In genomic region chr10:7264313-7264741, GRCh38 we compare ENCODE assay signal across 16 cellular contexts.
DNase-seq lines count a peak whose midpoint lies in the region; TF ChIP-seq lines count a peak whose summit lies in the region.
"Had no signal": no experiment of that assay in that cellular context is flagged by ENCODE, and none has a peak within 500 bp of the region (broad histone marks: within the 10 kb centered on the region; RNA-seq: fewer than 3 reads in every experiment).

No MANE protein-coding gene starts in this region.

- H3K36me3 ChIP-seq in cardiac muscle cell, result no peaks in the 10 kb centered on the region
- no peaks in the 10 kb centered on the region for H3K36me3 ChIP-seq in left ventricle myocardium inferior

- peak overlapping the region; percentile 31 for H3K27ac Mint-ChIP-seq in activated naive CD8-positive, alpha-beta T cell treated with anti-CD3 and anti-CD28 coated beads for 36 hours
- peak overlapping the region; percentile 34 for H3K27ac Mint-ChIP-seq in type B pancreatic cell
- no peak overlapping the region for H3K27ac Mint-ChIP-seq in nephron progenitor cell

- no peaks in the 10 kb centered on the region for H3K9me3 Mint-ChIP-seq in activated naive CD8-positive, alpha-beta T cell treated with anti-CD3 and anti-CD28 coated beads for 36 hours
- no peaks in the 10 kb centered on the region for H3K9me3 Mint-ChIP-seq in type B pancreatic cell
- no peaks in the 10 kb centered on the region for H3K9me3 Mint-ChIP-seq in nephron progenitor cell
- H3K9me3 Mint-ChIP-seq: neural crest cell had no signal

- H3K4me3 ChIP-seq in cardiac muscle cell (no peak overlapping the region), left ventricle myocardium inferior (no peak overlapping the region)

- H3K4me1 ChIP-seq in cardiac muscle cell (ENCODE audit: low read depth), result peaks cover 32% of the 10 kb centered on the region
- H3K4me1 ChIP-seq in left ventricle myocardium inferior, result peaks cover 51% of the 10 kb centered on the region

- no peak overlapping the region for H3K4me3 Mint-ChIP-seq in activated naive CD8-positive, alpha-beta T cell treated with anti-CD3 and anti-CD28 coated beads for 36 hours
- no peak overlapping the region for H3K4me3 Mint-ChIP-seq in type B pancreatic cell
- H3K4me3 Mint-ChIP-seq in nephron progenitor cell, result no peak overlapping the region
- H3K4me3 Mint-ChIP-seq: neural crest cell had no signal

- H3K9me3 ChIP-seq in cardiac muscle cell (ENCODE audit: low read depth) (no peaks in the 10 kb centered on the region), left ventricle myocardium inferior (replicated peaks) (no peaks in the 10 kb centered on the region)

- intact Hi-C loops in cardiac septum (cut with DNase I) (loop anchor here (5.0 to 10.0 kb wide), 2 partner anchors 83 to 140 kb away; no protein-coding TSS in a partner anchor), left ventricle myocardium inferior (cut with micrococcal nuclease) (loop anchor here (5.0 kb wide), 1 partner anchor 143 kb away; no protein-coding TSS in a partner anchor)

- H3K4me1 Mint-ChIP-seq in activated naive CD8-positive, alpha-beta T cell treated with anti-CD3 and anti-CD28 coated beads for 36 hours, result peaks cover 28% of the 10 kb centered on the region
- H3K4me1 Mint-ChIP-seq in type B pancreatic cell (ENCODE audit: unreplicated experiment), result peaks cover 32% of the 10 kb centered on the region
- H3K4me1 Mint-ChIP-seq in nephron progenitor cell, result peaks cover 35% of the 10 kb centered on the region

- H3K36me3 Mint-ChIP-seq in activated naive CD8-positive, alpha-beta T cell treated with anti-CD3 and anti-CD28 coated beads for 36 hours, result peaks cover 3% of the 10 kb centered on the region
- H3K36me3 Mint-ChIP-seq in type B pancreatic cell (no peaks in the 10 kb centered on the region), nephron progenitor cell (ENCODE audit: low read depth) (peaks cover 10% of the 10 kb centered on the region)

- no peak for TF ChIP-seq CTCF in cardiac muscle cell (IDR thresholded peaks at IDR 0.05; ENCODE audit: low read depth, low read length)
- no peak for TF ChIP-seq CTCF in left ventricle myocardium inferior (IDR thresholded peaks at IDR 0.05; ENCODE audit: borderline replicate concordance)
- TF ChIP-seq CTCF in type B pancreatic cell (conservative IDR thresholded peaks at IDR 0.05), result no peak
- no peak for TF ChIP-seq CTCF in nephron progenitor cell (IDR thresholded peaks at IDR 0.05)

- DNase-seq in cardiac muscle cell (ENCODE audit: low read depth in 1 of 2, low spot score in 1 of 2), result peak; percentile 5 to 28
- no peak for DNase-seq in cardiac septum (ENCODE audit: low spot score)
- DNase-seq in activated naive CD8-positive, alpha-beta T cell treated with anti-CD3 and anti-CD28 coated beads for 36 hours, result no peak
- no peak for DNase-seq in left ventricle myocardium inferior
- DNase-seq in type B pancreatic cell (ENCODE audit: extremely low spot score, unreplicated experiment), result no peak
- DNase-seq in DMS53 (lab: John Stamatoyannopoulos, UW), result no peak
- DNase-seq in AG08395 (ENCODE audit: low spot score), result no peak
- DNase-seq in nephron progenitor cell, result no peak
- DNase-seq: activated CD4-positive, alpha-beta T cell treated with anti-CD3 and anti-CD28 coated beads, Interleukin-2, amount 50 U/mL, for 4 hours; aorta; COR-L47; effector CD8-positive, alpha-beta T cell; MM.1S; NCI-H2171 treated with DMSO at 0.1 percent for 48 hours had no signal

- H3K27ac ChIP-seq in cardiac muscle cell (peak overlapping the region; percentile 55), left ventricle myocardium inferior (replicated peaks) (peak overlapping the region; percentile 52)
- H3K27ac ChIP-seq: HL-60 had no signal

- H3K27me3 ChIP-seq in cardiac muscle cell, result no peaks in the 10 kb centered on the region
- no peaks in the 10 kb centered on the region for H3K27me3 ChIP-seq in left ventricle myocardium inferior (ENCODE audit: low read depth)

- H3K27me3 Mint-ChIP-seq in activated naive CD8-positive, alpha-beta T cell treated with anti-CD3 and anti-CD28 coated beads for 36 hours, result no peaks in the 10 kb centered on the region
- H3K27me3 Mint-ChIP-seq in type B pancreatic cell (peaks cover 52% of the 10 kb centered on the region), nephron progenitor cell (ENCODE audit: low read depth, poor library complexity) (peaks cover 5% of the 10 kb centered on the region)

Comparison
In these comparisons a context has a peak if more than half of its experiments do, and no peak if none do; other contexts are left out.
1. DNase-seq: peak in cardiac muscle cell (2 of 2); none in cardiac septum (single experiment), activated naive CD8-positive, alpha-beta T cell treated with anti-CD3 and anti-CD28 coated beads for 36 hours (single experiment), left ventricle myocardium inferior (single experiment), type B pancreatic cell (single experiment), DMS53 (single experiment), AG08395 (single experiment) and nephron progenitor cell (single experiment).